7 cellular contexts compared by ENCODE assay signal in genomic region chr2:240452471-240453256, GRCh38. TPM values are rescaled to one million over a fixed set of nuclear protein-coding genes. Genes with fewer than 3 reads are reported as not detected.
DNase-seq lines count a peak whose midpoint lies in the region; FAIRE-seq and TF ChIP-seq lines count a peak whose summit lies in the region.

No MANE protein-coding gene starts in this region.

- H3K4me1 ChIP-seq in kidney (ENCODE audit: control insufficient read depth in 1 of 2, insufficient read depth in 1 of 2, low read depth in 1 of 2, low read length in 2 of 2), result peaks cover 0 to 9% of the 10 kb centered on the region in 2 donors

- FAIRE-seq in kidney (lab: Jason Lieb, UNC), result no peak

- peak overlapping the region; percentile 29 to 37 for H3K4me3 ChIP-seq in kidney (ENCODE audit: low read length in 2 of 2)
- peak overlapping the region; percentile 33 to 63 (median 44) for H3K4me3 ChIP-seq in skin epidermis

- peak; percentile 24 for DNase-seq in GM04504 (ENCODE audit: low read depth)
- peak; percentile 53 for DNase-seq in NCI-H510A (lab: John Stamatoyannopoulos, UW)
- peak; percentile 66 for DNase-seq in cerebellar cortex (ENCODE audit: low spot score)
- peak; percentile 89 for DNase-seq in kidney
- DNase-seq in KG1 (lab: John Stamatoyannopoulos, UW), result no peak
- no peak for DNase-seq in NCI-H187 treated with DMSO at 0.1 percent for 48 hours (lab: John Stamatoyannopoulos, UW)

- no peaks in the 10 kb centered on the region for H3K9me3 ChIP-seq in kidney (ENCODE audit: control insufficient read depth in 1 of 2, low read length in 2 of 2)

- intact Hi-C loops in kidney (cut with DNase I), result no loop called here

- no peak overlapping the region for H3K27ac ChIP-seq in kidney (ENCODE audit: low read depth in 2 of 2, low read length in 2 of 2)
- H3K27ac ChIP-seq in skin epidermis, result peak overlapping the region in 13 of 21 experiments; percentile 30 to 82 (median 71)

- no peak overlapping the region for H3K9ac ChIP-seq in kidney (ENCODE audit: low read length in 2 of 2)

- no peaks in the 10 kb centered on the region for H3K36me3 ChIP-seq in kidney (ENCODE audit: control insufficient read depth in 1 of 2, insufficient read depth in 2 of 2, low read length in 2 of 2)

- TF ChIP-seq CTCF in kidney (IDR thresholded peaks at IDR 0.05; ENCODE audit: borderline replicate concordance, extremely low read depth, insufficient read depth), result no peak

RNA-seq across cellular contexts. Expression of gene GPC1, which starts 17.2 kb away (rescaled TPM):
- total RNA-seq in kidney, result 124 TPM
- polyA plus RNA-seq in kidney (ENCODE audit: insufficient read depth, low read depth, low replicate concordance), result 18.4 TPM

Comparison
In these comparisons a context has a peak if more than half of its experiments do, and no peak if none do; other contexts are left out.
1. DNase-seq: peak in GM04504 (single experiment), NCI-H510A (single experiment), cerebellar cortex (single experiment) and kidney (single experiment); none in KG1 (single experiment) and NCI-H187 treated with DMSO at 0.1 percent for 48 hours (single experiment).
2. H3K27ac ChIP-seq: peak in skin epidermis (13 of 21); none in kidney (0 of 2).